Comparison of ENCODE assay signal across 27 cellular contexts in genomic region chr1:23475641-23476040, GRCh38. TPM values are rescaled to one million over a fixed set of nuclear protein-coding genes. Genes with fewer than 3 reads are reported as not detected.
DNase-seq lines count a peak whose midpoint lies in the region; ATAC-seq and TF ChIP-seq lines count a peak whose summit lies in the region.
"Had no signal": no experiment of that assay in that cellular context is flagged by ENCODE, and none has a peak within 500 bp of the region (broad histone marks: within the 10 kb centered on the region; RNA-seq: fewer than 3 reads in every experiment).

No MANE protein-coding gene starts in this region.

- H3K4me1 ChIP-seq in fibroblast of lung (ENCODE audit: control insufficient read depth, extremely low read depth, insufficient read depth, low read length) = peaks cover 28% of the 10 kb centered on the region
- peaks cover 61 to 66% of the 10 kb centered on the region in 2 donors for H3K4me1 ChIP-seq in gastrocnemius medialis
- no peaks in the 10 kb centered on the region for H3K4me1 ChIP-seq in A673 (ENCODE audit: insufficient read depth, low read length, poor library complexity, severe bottlenecking)
- H3K4me1 ChIP-seq: Peyer's patch had no signal

- no peaks in the 10 kb centered on the region for H3K79me2 ChIP-seq in fibroblast of lung (ENCODE audit: control insufficient read depth, insufficient read depth, low read length)

- DNase-seq in HS-27A (ENCODE audit: low read depth) (peak; percentile 64), amniotic epithelial cell (ENCODE audit: low read depth) (peak; percentile 90), fibroblast of lung (ENCODE audit: low read depth in 2 of 2) (peak in 1 of 2 donors; percentile 79), gastrocnemius medialis (no peak), iPS-NIHi11 (ENCODE audit: low spot score) (no peak), SIG-M5 treated with dmso at 0.1 percent for 504 hours (lab: John Stamatoyannopoulos, UW; ENCODE audit: unreplicated experiment) (no peak), A673 (ENCODE audit: low spot score) (no peak)
- DNase-seq: activated CD8-positive, alpha-beta T cell treated with anti-CD3 and anti-CD28 coated beads for 36 hours; activated naive CD4-positive, alpha-beta T cell treated with anti-CD3 and anti-CD28 coated beads, Interleukin-2, amount 10 ng/mL, durations not matched to agents 7 days and 5 days; activated T-cell treated with anti-CD3 and anti-CD28 coated beads, Interleukin-2, amount 50 U/mL, for 24 hours; AML-193; DMS79; GOT3; KG1; left cardiac atrium; natural killer cell; NCI-H1092; NCI-H2029 treated with DMSO at 0.1 percent for 48 hours; pancreas; Peyer's patch; small intestine; stimulated activated CD4-positive, alpha-beta T cell treated with anti-CD3 and anti-CD28 coated beads, Interleukin-4, amount 100 ng/mL, for 24 hours; T-helper 9 cell; upper lobe of left lung had no signal

- H2AFZ ChIP-seq in fibroblast of lung (ENCODE audit: low read length) = no peak overlapping the region

- in situ Hi-C loops in gastrocnemius medialis (cut with MboI; ENCODE audit: low sequenced_read_pairs in 4 of 4) = no loop called here

- CTCF ChIA-PET in A673 (lab: Charles Lee) = no interaction called here

- ATAC-seq in gastrocnemius medialis (no peak), HG02970 (IDR thresholded peaks at IDR 0.05; ENCODE audit: low FRiP score, unreplicated experiment) (no peak)
- ATAC-seq: activated CD8-positive, alpha-beta T cell treated with anti-CD3 and anti-CD28 coated beads for 36 hours; natural killer cell had no signal

- no peak for TF ChIP-seq POLR2A in gastrocnemius medialis (IDR thresholded peaks at IDR 0.05)

- BruUV-seq in A673 (replicated peaks; lab: Mats Ljungman, UMichigan) = no TSS peak

- H3K36me3 ChIP-seq in fibroblast of lung (ENCODE audit: control insufficient read depth, insufficient read depth, low read length) (no peaks in the 10 kb centered on the region), gastrocnemius medialis (no peaks in the 10 kb centered on the region), A673 (ENCODE audit: insufficient read depth, low read length, poor library complexity, severe bottlenecking) (no peaks in the 10 kb centered on the region)
- H3K36me3 ChIP-seq: brain microvascular endothelial cell, pancreas, Peyer's patch, upper lobe of left lung had no signal

- H3K9ac ChIP-seq in fibroblast of lung (ENCODE audit: insufficient read depth, low read length) = no peak overlapping the region

- H3K27me3 ChIP-seq in fibroblast of lung (ENCODE audit: control insufficient read depth, insufficient read depth, low read length) = no peaks in the 10 kb centered on the region
- H3K27me3 ChIP-seq in gastrocnemius medialis = no peaks in the 10 kb centered on the region
- no peaks in the 10 kb centered on the region for H3K27me3 ChIP-seq in A673 (replicated peaks; ENCODE audit: insufficient read depth, low read depth, low read length, poor library complexity)
- H3K27me3 ChIP-seq: brain microvascular endothelial cell, pancreas, Peyer's patch, upper lobe of left lung had no signal

- H3K9me3 ChIP-seq in fibroblast of lung (ENCODE audit: control insufficient read depth, insufficient read depth, low read depth, low read length) = no peaks in the 10 kb centered on the region
- H3K9me3 ChIP-seq in gastrocnemius medialis = no peaks in the 10 kb centered on the region
- H3K9me3 ChIP-seq in A673 (ENCODE audit: low read depth, low read length, poor library complexity, severe bottlenecking) = no peaks in the 10 kb centered on the region
- H3K9me3 ChIP-seq: pancreas, Peyer's patch, upper lobe of left lung had no signal

- POLR2A ChIA-PET in A673 (lab: Charles Lee; ENCODE audit: low non-redundant PET) = no interaction called here

- intact Hi-C loops in gastrocnemius medialis (cut with DNase I; ENCODE audit: low total_unique reads) = no loop called here
- intact Hi-C loops in A673 (cut with micrococcal nuclease; ENCODE audit: unreplicated experiment) = no loop called here

- no peaks in the 10 kb centered on the region for H4K20me1 ChIP-seq in fibroblast of lung (ENCODE audit: control insufficient read depth, extremely low read depth, insufficient read depth, low read length)

- TF ChIP-seq CTCF in fibroblast of lung (conservative IDR thresholded peaks at IDR 0.05 in 1 of 2, IDR thresholded peaks at IDR 0.05 in 1 of 2; ENCODE audit: low read depth in 1 of 2, low read length in 2 of 2) (no peak), gastrocnemius medialis (IDR thresholded peaks at IDR 0.05 in 4 of 5, conservative IDR thresholded peaks at IDR 0.05 in 1 of 5) (no peak), A673 (conservative IDR thresholded peaks at IDR 0.05; ENCODE audit: low read depth, low read length) (no peak)

- H3K4me3 ChIP-seq in fibroblast of lung (replicated peaks in 1 of 4; ENCODE audit: control extremely low read depth in 1 of 4, insufficient read depth in 1 of 4, low read depth in 3 of 4, low read length in 4 of 4) = no peak overlapping the region
- H3K4me3 ChIP-seq in gastrocnemius medialis = no peak overlapping the region
- no peak overlapping the region for H3K4me3 ChIP-seq in A673 (ENCODE audit: low read depth, low read length, poor library complexity, severe bottlenecking)
- H3K4me3 ChIP-seq: pancreas, Peyer's patch, SK-N-MC, upper lobe of left lung had no signal

- H3K27ac ChIP-seq in fibroblast of lung (ENCODE audit: insufficient read depth, low read length) = peak overlapping the region; percentile 5
- H3K27ac ChIP-seq in gastrocnemius medialis = peak overlapping the region; percentile 71 to 95 (median 90)
- no peak overlapping the region for H3K27ac ChIP-seq in A673 (ENCODE audit: low read depth, low read length, poor library complexity, severe bottlenecking)
- H3K27ac ChIP-seq: brain microvascular endothelial cell, Peyer's patch, SK-N-MC, upper lobe of left lung had no signal

- H3K4me2 ChIP-seq in fibroblast of lung (ENCODE audit: extremely low read depth, insufficient read depth, low read length) = peak overlapping the region; percentile 23

RNA-seq across cellular contexts. Expression of gene ASAP3, which starts 8.3 kb away (rescaled TPM):
- total RNA-seq in fibroblast of lung (73.2 and 79.1 TPM in 2 replicates), gastrocnemius medialis (100 to 1,000 TPM in 2 of 4 donors, 10 to 100 TPM in 2; 55.5 to 129 (median 93.2) TPM), A673 (2021) (7.8 and 13.8 TPM in 2 replicates)
- polyA plus RNA-seq in fibroblast of lung = 14.2 and 19.9 TPM in 2 replicates
- polyA plus RNA-seq in fibroblast of lung (2012) = 15.6 and 21.0 TPM in 2 replicates
- polyA minus RNA-seq in fibroblast of lung (ENCODE audit: low replicate concordance) = 59.3 and 90.7 TPM in 2 replicates

RNA-seq across cellular contexts. Expression of gene TCEA3, which starts 51.1 kb away (rescaled TPM):
- 37.5 and 44.6 TPM in 2 replicates for total RNA-seq in fibroblast of lung
- polyA plus RNA-seq in fibroblast of lung = 11.9 and 12.3 TPM in 2 replicates
- polyA plus RNA-seq in fibroblast of lung (2012) = 11.5 and 14.6 TPM in 2 replicates
- polyA minus RNA-seq in fibroblast of lung (ENCODE audit: low replicate concordance) = 6.3 and 7.0 TPM in 2 replicates
- 100 to 1,000 TPM; 128 to 242 (median 179) TPM for total RNA-seq in gastrocnemius medialis
- 0.76 and 0.99 TPM in 2 replicates for total RNA-seq in A673 (2021)

RNA-seq across cellular contexts. Expression of gene E2F2, which starts 55.4 kb away (rescaled TPM):
- total RNA-seq in fibroblast of lung = 0.17 TPM in 1 of 2 replicates, not detected in the other
- 0.26 and 0.85 TPM in 2 replicates for polyA plus RNA-seq in fibroblast of lung
- 0.58 and 1.8 TPM in 2 replicates for polyA plus RNA-seq in fibroblast of lung (2012)
- 1.4 and 6.8 TPM in 2 replicates for polyA minus RNA-seq in fibroblast of lung (ENCODE audit: low replicate concordance)
- total RNA-seq in gastrocnemius medialis = under 1 TPM in 1 of 4 donors, not detected in 3; 0.40 TPM
- 45.0 and 46.1 TPM in 2 replicates for total RNA-seq in A673 (2021)

Comparison
In these comparisons a context has a peak if more than half of its experiments do, and no peak if none do; other contexts are left out.
1. DNase-seq: peak in HS-27A (single experiment) and amniotic epithelial cell (single experiment); none in gastrocnemius medialis (0 of 2), iPS-NIHi11 (single experiment), SIG-M5 treated with dmso at 0.1 percent for 504 hours (single experiment) and A673 (single experiment).
2. RNA of gene TCEA3, which starts 51.1 kb away (total RNA-seq): 128 to 242 TPM in gastrocnemius medialis and 37.5 to 44.6 TPM in fibroblast of lung; 0.76 to 0.99 TPM in A673; every median in the first group is over 10 times any median in the second.
3. RNA of gene E2F2, which starts 55.4 kb away (total RNA-seq): 45.0 to 46.1 TPM in A673; 0.17 TPM in fibroblast of lung and 0.40 TPM in gastrocnemius medialis; every median in the first group is over 10 times any median in the second.